In genomic region chr11:118145285-118146227, GRCh38 we compare ENCODE assay signal across 8 cellular contexts. TPM values are rescaled to one million over a fixed set of nuclear protein-coding genes. Genes with fewer than 3 reads are reported as not detected.
A peak's percentile ranks its signal among the peaks of the same experiment; 100 is the strongest.
DNase-seq lines count a peak whose midpoint lies in the region; ATAC-seq and TF ChIP-seq lines count a peak whose summit lies in the region.

No MANE protein-coding gene starts in this region.

- H3K4me3 Mint-ChIP-seq in Calu3 (ENCODE audit: low read depth, unreplicated experiment) (peak overlapping the region; percentile 81), neural crest cell (peak overlapping the region; percentile 74)
- peak overlapping the region; percentile 78 for H3K4me3 Mint-ChIP-seq in stimulated activated naive CD8-positive, alpha-beta T cell treated with anti-CD3 and anti-CD28 coated beads, Interleukin-15, Interleukin-2, amounts not matched to agents 100 ng/mL and 50 ng/mL, for 24 hours

- no peak overlapping the region; the same call in 1 of the 2 replicates for H2AFZ ChIP-seq in Karpas-422 (ENCODE audit: low read length)

- H3K9me3 Mint-ChIP-seq in Calu3 (ENCODE audit: low read depth, unreplicated experiment) (no peaks in the 10 kb centered on the region), neural crest cell (no peaks in the 10 kb centered on the region)
- no peaks in the 10 kb centered on the region for H3K9me3 Mint-ChIP-seq in stimulated activated naive CD8-positive, alpha-beta T cell treated with anti-CD3 and anti-CD28 coated beads, Interleukin-15, Interleukin-2, amounts not matched to agents 100 ng/mL and 50 ng/mL, for 24 hours

- no peak overlapping the region for H3K27ac Mint-ChIP-seq in Calu3 (ENCODE audit: unreplicated experiment)
- H3K27ac Mint-ChIP-seq in neural crest cell (ENCODE audit: unreplicated experiment) = no peak overlapping the region
- H3K27ac Mint-ChIP-seq in stimulated activated naive CD8-positive, alpha-beta T cell treated with anti-CD3 and anti-CD28 coated beads, Interleukin-15, Interleukin-2, amounts not matched to agents 100 ng/mL and 50 ng/mL, for 24 hours = no peak overlapping the region

- peak overlapping the region; percentile 33; the same call in 1 of the 2 replicates for H3K9ac ChIP-seq in Karpas-422 (ENCODE audit: low read length)

- BruUV-seq in Calu3 (replicated peaks; lab: Mats Ljungman, UMichigan) = no TSS peak

- no peaks in the 10 kb centered on the region for H3K36me3 ChIP-seq in Karpas-422 (ENCODE audit: insufficient read depth, low read length)

- peak; percentile 91 for DNase-seq in Calu3
- DNase-seq in Karpas-422 = peak; percentile 84
- DNase-seq in RWPE1 (ENCODE audit: low spot score) = peak; percentile 97
- DNase-seq in activated effector memory CD4-positive, alpha-beta T cell treated with anti-CD3 and anti-CD28 coated beads, Interleukin-2, amount 50 U/mL, for 16 hours = peak; percentile 94
- DNase-seq in foreskin fibroblast = peak; percentile 35 to 81
- peak; percentile 86 for DNase-seq in neural crest cell (ENCODE audit: low read depth, low spot score)

- H3K9me3 ChIP-seq in Karpas-422 (ENCODE audit: low read length) = no peaks in the 10 kb centered on the region

- no peaks in the 10 kb centered on the region for H3K27me3 ChIP-seq in Karpas-422 (ENCODE audit: low read length)

- peaks cover 12% of the 10 kb centered on the region for H3K36me3 Mint-ChIP-seq in Calu3 (ENCODE audit: insufficient read depth, unreplicated experiment)
- no peaks in the 10 kb centered on the region for H3K36me3 Mint-ChIP-seq in neural crest cell (ENCODE audit: low read depth)
- no peaks in the 10 kb centered on the region for H3K36me3 Mint-ChIP-seq in stimulated activated naive CD8-positive, alpha-beta T cell treated with anti-CD3 and anti-CD28 coated beads, Interleukin-15, Interleukin-2, amounts not matched to agents 100 ng/mL and 50 ng/mL, for 24 hours (ENCODE audit: low read depth)

- H4K20me1 ChIP-seq in Karpas-422 (ENCODE audit: insufficient read depth, low read depth, low read length) = no peaks in the 10 kb centered on the region

- H3K79me2 ChIP-seq in Karpas-422 (ENCODE audit: low read length) = no peaks in the 10 kb centered on the region

- CTCF ChIA-PET in Calu3 (lab: Charles Lee) (no interaction called here), RWPE1 (lab: Yijun Ruan, JAX) (interaction anchor here (0.6 to 7.1 kb wide), 3 partner anchors 25 to 85 kb away, joined by 3 to 47 read pairs (median 4); no protein-coding TSS in a partner anchor)

- TF ChIP-seq CTCF in Calu3 (IDR thresholded peaks at IDR 0.05; ENCODE audit: unreplicated experiment) (peak; percentile 73), RWPE1 (conservative IDR thresholded peaks at IDR 0.05; ENCODE audit: low read depth) (peak; percentile 84), foreskin fibroblast (IDR thresholded peaks at IDR 0.05; ENCODE audit: low read depth, low read length) (peak; percentile 81), neural crest cell (conservative IDR thresholded peaks at IDR 0.05) (peak; percentile 98)

- peak; percentile 72 for ATAC-seq in GM21576 (IDR thresholded peaks at IDR 0.05; ENCODE audit: unreplicated experiment)

- peak overlapping the region; percentile 65 for H3K4me3 ChIP-seq in Karpas-422 (ENCODE audit: low read length)
- H3K4me3 ChIP-seq in foreskin fibroblast (ENCODE audit: low read depth in 1 of 2, low read length in 2 of 2) = peak overlapping the region; percentile 47 to 58

- intact Hi-C loops in Calu3 (cut with micrococcal nuclease; ENCODE audit: unreplicated experiment) = loop anchor here (1.0 kb wide), 2 partner anchors 26 to 146 kb away; no protein-coding TSS in a partner anchor

- H3K9me2 ChIP-seq in Karpas-422 (replicated peaks; ENCODE audit: insufficient read depth, low read length) = no peaks in the 10 kb centered on the region

- H3K4me1 Mint-ChIP-seq in Calu3 (ENCODE audit: low read depth, unreplicated experiment) = peaks cover 9% of the 10 kb centered on the region
- peaks cover 5% of the 10 kb centered on the region for H3K4me1 Mint-ChIP-seq in neural crest cell
- peaks cover 4% of the 10 kb centered on the region for H3K4me1 Mint-ChIP-seq in stimulated activated naive CD8-positive, alpha-beta T cell treated with anti-CD3 and anti-CD28 coated beads, Interleukin-15, Interleukin-2, amounts not matched to agents 100 ng/mL and 50 ng/mL, for 24 hours (ENCODE audit: low read depth)

- H3K27me3 Mint-ChIP-seq in Calu3 (ENCODE audit: unreplicated experiment) (peaks cover 61% of the 10 kb centered on the region), neural crest cell (ENCODE audit: low read depth) (peaks cover 94% of the 10 kb centered on the region)
- H3K27me3 Mint-ChIP-seq in stimulated activated naive CD8-positive, alpha-beta T cell treated with anti-CD3 and anti-CD28 coated beads, Interleukin-15, Interleukin-2, amounts not matched to agents 100 ng/mL and 50 ng/mL, for 24 hours = peaks cover 53% of the 10 kb centered on the region

- no peak overlapping the region for H3K27ac ChIP-seq in Karpas-422 (ENCODE audit: low read length)
- peak overlapping the region; percentile 65 for H3K27ac ChIP-seq in RWPE1

- peaks cover 9% of the 10 kb centered on the region for H3K4me1 ChIP-seq in Karpas-422 (ENCODE audit: low read length)

- POLR2A ChIA-PET in RWPE1 (lab: Yijun Ruan, JAX; ENCODE audit: low non-redundant PET) = no interaction called here

- H3K4me2 ChIP-seq in Karpas-422 (ENCODE audit: low read depth, low read length, poor library complexity, severe bottlenecking) = peak overlapping the region; percentile 50

RNA-seq across cellular contexts. Expression of gene SCN4B, which starts 7.1 kb away (rescaled TPM):
- total RNA-seq in Calu3 (2022) (not detected in 2 replicates), neural crest cell (2.0 and 2.4 TPM in 2 replicates)
- not detected in 2 replicates for total RNA-seq in Karpas-422 (2014; rRNA removed; shearing (Covaris generic); ENCODE audit: low replicate concordance)

RNA-seq across cellular contexts. Expression of gene SCN2B, which starts 30.9 kb away (rescaled TPM):
- total RNA-seq in Calu3 (2022) (not detected in 2 replicates), neural crest cell (0.40 and 0.43 TPM in 2 replicates)
- total RNA-seq in Karpas-422 (2014; rRNA removed; shearing (Covaris generic); ENCODE audit: low replicate concordance) = 0.25 TPM in 1 of 2 replicates, not detected in the other

RNA-seq across cellular contexts. Expression of gene SMIM35, which starts 58.8 kb away (rescaled TPM):
- total RNA-seq in Calu3 (2022) = not detected in 2 replicates
- 0.04 TPM in 1 of 2 replicates, not detected in the other for total RNA-seq in Karpas-422 (2014; rRNA removed; shearing (Covaris generic); ENCODE audit: low replicate concordance)
- total RNA-seq in neural crest cell = not detected in 2 replicates
